Comparison of ENCODE assay signal across 1 cellular context in the genomic region with DNA sequence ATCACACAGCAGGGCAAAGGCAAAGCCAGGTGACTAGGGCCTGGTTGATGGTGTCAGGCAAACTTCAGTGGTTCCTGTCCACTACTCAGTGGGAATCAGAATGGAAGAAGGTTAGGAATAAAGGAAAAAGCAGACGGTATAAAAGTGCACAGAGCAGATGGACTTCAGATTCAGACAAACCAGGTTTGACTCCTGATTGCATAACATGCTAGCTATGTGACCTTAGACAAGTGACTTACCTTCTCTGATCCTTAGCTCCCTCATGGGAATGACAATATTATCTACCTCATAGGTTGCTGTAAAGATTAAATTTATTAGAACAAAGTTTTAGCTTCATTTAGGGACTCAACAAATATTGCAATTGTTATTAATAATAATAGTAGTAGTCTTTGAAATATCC.
A peak's percentile ranks its signal among the peaks of the same experiment; 100 is the strongest.
TF ChIP-seq lines count a peak whose summit lies in the region.

No MANE protein-coding gene starts in this region.

TF ChIP-seq in HepG2, 621 proteins besides CTCF, POLR2A, EP300 and RAD21 (continued from another document):
- TF ChIP-seq, protein P1, sequence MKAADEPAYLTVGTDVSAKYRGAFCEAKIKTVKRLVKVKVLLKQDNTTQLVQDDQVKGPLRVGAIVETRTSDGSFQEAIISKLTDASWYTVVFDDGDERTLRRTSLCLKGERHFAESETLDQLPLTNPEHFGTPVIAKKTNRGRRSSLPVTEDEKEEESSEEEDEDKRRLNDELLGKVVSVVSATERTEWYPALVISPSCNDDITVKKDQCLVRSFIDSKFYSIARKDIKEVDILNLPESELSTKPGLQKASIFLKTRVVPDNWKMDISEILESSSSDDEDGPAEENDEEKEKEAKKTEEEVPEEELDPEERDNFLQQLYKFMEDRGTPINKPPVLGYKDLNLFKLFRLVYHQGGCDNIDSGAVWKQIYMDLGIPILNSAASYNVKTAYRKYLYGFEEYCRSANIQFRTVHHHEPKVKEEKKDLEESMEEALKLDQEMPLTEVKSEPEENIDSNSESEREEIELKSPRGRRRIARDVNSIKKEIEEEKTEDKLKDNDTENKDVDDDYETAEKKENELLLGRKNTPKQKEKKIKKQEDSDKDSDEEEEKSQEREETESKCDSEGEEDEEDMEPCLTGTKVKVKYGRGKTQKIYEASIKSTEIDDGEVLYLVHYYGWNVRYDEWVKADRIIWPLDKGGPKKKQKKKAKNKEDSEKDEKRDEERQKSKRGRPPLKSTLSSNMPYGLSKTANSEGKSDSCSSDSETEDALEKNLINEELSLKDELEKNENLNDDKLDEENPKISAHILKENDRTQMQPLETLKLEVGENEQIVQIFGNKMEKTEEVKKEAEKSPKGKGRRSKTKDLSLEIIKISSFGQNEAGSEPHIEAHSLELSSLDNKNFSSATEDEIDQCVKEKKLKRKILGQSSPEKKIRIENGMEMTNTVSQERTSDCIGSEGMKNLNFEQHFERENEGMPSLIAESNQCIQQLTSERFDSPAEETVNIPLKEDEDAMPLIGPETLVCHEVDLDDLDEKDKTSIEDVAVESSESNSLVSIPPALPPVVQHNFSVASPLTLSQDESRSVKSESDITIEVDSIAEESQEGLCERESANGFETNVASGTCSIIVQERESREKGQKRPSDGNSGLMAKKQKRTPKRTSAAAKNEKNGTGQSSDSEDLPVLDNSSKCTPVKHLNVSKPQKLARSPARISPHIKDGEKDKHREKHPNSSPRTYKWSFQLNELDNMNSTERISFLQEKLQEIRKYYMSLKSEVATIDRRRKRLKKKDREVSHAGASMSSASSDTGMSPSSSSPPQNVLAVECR (CRISPR knock-in tag; IDR thresholded peaks at IDR 0.05; ENCODE audit: borderline replicate concordance): no peak; the same call in 1 of the 2 replicates
- TF ChIP-seq KLF12 (CRISPR knock-in tag; IDR thresholded peaks at IDR 0.05; ENCODE audit: borderline replicate concordance) (0 out of 2 replicates have a peak, but pooled peaks have one; percentile 50), CEBPG (CRISPR knock-in tag; IDR thresholded peaks at IDR 0.05) (peak; percentile 80), EHMT2 (IDR thresholded peaks at IDR 0.05; ENCODE audit: borderline replicate concordance, low read depth, low read length) (no peak), ZNF460 (CRISPR knock-in tag; IDR thresholded peaks at IDR 0.05; ENCODE audit: borderline replicate concordance) (no peak), GABPB1 (CRISPR knock-in tag; IDR thresholded peaks at IDR 0.05) (no peak), ZNF253 (CRISPR knock-in tag; IDR thresholded peaks at IDR 0.05; ENCODE audit: borderline replicate concordance) (no peak), SSRP1 (CRISPR knock-in tag; IDR thresholded peaks at IDR 0.05) (0 out of 2 replicates have a peak, but pooled peaks have one; percentile 60), MYC (CRISPR knock-in tag; IDR thresholded peaks at IDR 0.05; ENCODE audit: borderline replicate concordance) (no peak), MED13 (CRISPR knock-in tag; IDR thresholded peaks at IDR 0.05) (no peak), PHF8 (CRISPR knock-in tag; IDR thresholded peaks at IDR 0.05) (0 out of 2 replicates have a peak, but pooled peaks have one; percentile 18), TGIF2 (CRISPR knock-in tag; IDR thresholded peaks at IDR 0.05) (no peak), KDM1A (CRISPR knock-in tag; IDR thresholded peaks at IDR 0.05) (peak; percentile 45; the same call in 1 of the 2 replicates), ZNF768 (CRISPR knock-in tag; IDR thresholded peaks at IDR 0.05) (peak; percentile 92; the same call in 1 of the 2 replicates), TAF15 (IDR thresholded peaks at IDR 0.05; ENCODE audit: low read depth, low read length, poor library complexity, severe bottlenecking) (no peak), ZFP37 (CRISPR knock-in tag; IDR thresholded peaks at IDR 0.05; ENCODE audit: borderline replicate concordance) (no peak), ATF1 (CRISPR knock-in tag; IDR thresholded peaks at IDR 0.05) (no peak)
- TF ChIP-seq, protein P2, sequence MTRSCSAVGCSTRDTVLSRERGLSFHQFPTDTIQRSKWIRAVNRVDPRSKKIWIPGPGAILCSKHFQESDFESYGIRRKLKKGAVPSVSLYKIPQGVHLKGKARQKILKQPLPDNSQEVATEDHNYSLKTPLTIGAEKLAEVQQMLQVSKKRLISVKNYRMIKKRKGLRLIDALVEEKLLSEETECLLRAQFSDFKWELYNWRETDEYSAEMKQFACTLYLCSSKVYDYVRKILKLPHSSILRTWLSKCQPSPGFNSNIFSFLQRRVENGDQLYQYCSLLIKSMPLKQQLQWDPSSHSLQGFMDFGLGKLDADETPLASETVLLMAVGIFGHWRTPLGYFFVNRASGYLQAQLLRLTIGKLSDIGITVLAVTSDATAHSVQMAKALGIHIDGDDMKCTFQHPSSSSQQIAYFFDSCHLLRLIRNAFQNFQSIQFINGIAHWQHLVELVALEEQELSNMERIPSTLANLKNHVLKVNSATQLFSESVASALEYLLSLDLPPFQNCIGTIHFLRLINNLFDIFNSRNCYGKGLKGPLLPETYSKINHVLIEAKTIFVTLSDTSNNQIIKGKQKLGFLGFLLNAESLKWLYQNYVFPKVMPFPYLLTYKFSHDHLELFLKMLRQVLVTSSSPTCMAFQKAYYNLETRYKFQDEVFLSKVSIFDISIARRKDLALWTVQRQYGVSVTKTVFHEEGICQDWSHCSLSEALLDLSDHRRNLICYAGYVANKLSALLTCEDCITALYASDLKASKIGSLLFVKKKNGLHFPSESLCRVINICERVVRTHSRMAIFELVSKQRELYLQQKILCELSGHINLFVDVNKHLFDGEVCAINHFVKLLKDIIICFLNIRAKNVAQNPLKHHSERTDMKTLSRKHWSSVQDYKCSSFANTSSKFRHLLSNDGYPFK (CRISPR knock-in tag; IDR thresholded peaks at IDR 0.05; ENCODE audit: borderline replicate concordance): no peak
- TF ChIP-seq, protein P3, sequence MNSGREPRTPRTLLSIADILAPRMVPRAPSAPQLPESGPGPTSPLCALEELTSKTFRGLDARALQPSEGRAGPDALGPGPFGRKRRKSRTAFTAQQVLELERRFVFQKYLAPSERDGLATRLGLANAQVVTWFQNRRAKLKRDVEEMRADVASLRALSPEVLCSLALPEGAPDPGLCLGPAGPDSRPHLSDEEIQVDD (CRISPR knock-in tag; IDR thresholded peaks at IDR 0.05; ENCODE audit: borderline replicate concordance): no peak
- TF ChIP-seq, protein P4, sequence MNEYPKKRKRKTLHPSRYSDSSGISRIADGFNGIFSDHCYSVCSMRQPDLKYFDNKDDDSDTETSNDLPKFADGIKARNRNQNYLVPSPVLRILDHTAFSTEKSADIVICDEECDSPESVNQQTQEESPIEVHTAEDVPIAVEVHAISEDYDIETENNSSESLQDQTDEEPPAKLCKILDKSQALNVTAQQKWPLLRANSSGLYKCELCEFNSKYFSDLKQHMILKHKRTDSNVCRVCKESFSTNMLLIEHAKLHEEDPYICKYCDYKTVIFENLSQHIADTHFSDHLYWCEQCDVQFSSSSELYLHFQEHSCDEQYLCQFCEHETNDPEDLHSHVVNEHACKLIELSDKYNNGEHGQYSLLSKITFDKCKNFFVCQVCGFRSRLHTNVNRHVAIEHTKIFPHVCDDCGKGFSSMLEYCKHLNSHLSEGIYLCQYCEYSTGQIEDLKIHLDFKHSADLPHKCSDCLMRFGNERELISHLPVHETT (CRISPR knock-in tag; conservative IDR thresholded peaks at IDR 0.05): 0 out of 2 replicates have a peak, but pooled peaks have one; percentile 23
